In genomic region chr13:21668665-21669599, GRCh38 we compare ENCODE assay signal across 1 cellular context.
TF ChIP-seq lines count a peak whose summit lies in the region.

No MANE protein-coding gene starts in this region.

TF ChIP-seq in HepG2, 621 proteins besides CTCF, POLR2A, EP300 and RAD21 (continued from another document):
- no peak for TF ChIP-seq WIZ (CRISPR knock-in tag; IDR thresholded peaks at IDR 0.05)
- no peak for TF ChIP-seq U2AF2 (IDR thresholded peaks at IDR 0.05; ENCODE audit: low read depth, low read length)
- TF ChIP-seq ZNF121 (CRISPR knock-in tag; IDR thresholded peaks at IDR 0.05) = no peak
- TF ChIP-seq KDM5A (IDR thresholded peaks at IDR 0.05; ENCODE audit: borderline replicate concordance, low read length) = no peak
- TF ChIP-seq TIGD3 (CRISPR knock-in tag; IDR thresholded peaks at IDR 0.05; ENCODE audit: borderline replicate concordance) = no peak
- no peak for TF ChIP-seq NR2F1 (CRISPR knock-in tag; IDR thresholded peaks at IDR 0.05)
- TF ChIP-seq LCORL (IDR thresholded peaks at IDR 0.05) = no peak
- no peak for TF ChIP-seq LCORL (CRISPR knock-in tag; IDR thresholded peaks at IDR 0.05)
- TF ChIP-seq ZSCAN9 (CRISPR knock-in tag; IDR thresholded peaks at IDR 0.05; ENCODE audit: borderline replicate concordance) = no peak
